ENCODE assay signal across 2 cellular contexts in genomic region chr1:116316373-116316772, GRCh38.
TF ChIP-seq lines count a peak whose summit lies in the region.

No MANE protein-coding gene starts in this region.

TF ChIP-seq in K562, 482 proteins besides CTCF, POLR2A, EP300 and RAD21 (continued from another document and continues in another):
- TF ChIP-seq, protein P1, sequence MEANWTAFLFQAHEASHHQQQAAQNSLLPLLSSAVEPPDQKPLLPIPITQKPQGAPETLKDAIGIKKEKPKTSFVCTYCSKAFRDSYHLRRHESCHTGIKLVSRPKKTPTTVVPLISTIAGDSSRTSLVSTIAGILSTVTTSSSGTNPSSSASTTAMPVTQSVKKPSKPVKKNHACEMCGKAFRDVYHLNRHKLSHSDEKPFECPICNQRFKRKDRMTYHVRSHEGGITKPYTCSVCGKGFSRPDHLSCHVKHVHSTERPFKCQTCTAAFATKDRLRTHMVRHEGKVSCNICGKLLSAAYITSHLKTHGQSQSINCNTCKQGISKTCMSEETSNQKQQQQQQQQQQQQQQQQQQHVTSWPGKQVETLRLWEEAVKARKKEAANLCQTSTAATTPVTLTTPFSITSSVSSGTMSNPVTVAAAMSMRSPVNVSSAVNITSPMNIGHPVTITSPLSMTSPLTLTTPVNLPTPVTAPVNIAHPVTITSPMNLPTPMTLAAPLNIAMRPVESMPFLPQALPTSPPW (CRISPR knock-in tag; IDR thresholded peaks at IDR 0.05) = no peak
- TF ChIP-seq, protein P2, sequence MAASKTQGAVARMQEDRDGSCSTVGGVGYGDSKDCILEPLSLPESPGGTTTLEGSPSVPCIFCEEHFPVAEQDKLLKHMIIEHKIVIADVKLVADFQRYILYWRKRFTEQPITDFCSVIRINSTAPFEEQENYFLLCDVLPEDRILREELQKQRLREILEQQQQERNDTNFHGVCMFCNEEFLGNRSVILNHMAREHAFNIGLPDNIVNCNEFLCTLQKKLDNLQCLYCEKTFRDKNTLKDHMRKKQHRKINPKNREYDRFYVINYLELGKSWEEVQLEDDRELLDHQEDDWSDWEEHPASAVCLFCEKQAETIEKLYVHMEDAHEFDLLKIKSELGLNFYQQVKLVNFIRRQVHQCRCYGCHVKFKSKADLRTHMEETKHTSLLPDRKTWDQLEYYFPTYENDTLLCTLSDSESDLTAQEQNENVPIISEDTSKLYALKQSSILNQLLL (CRISPR knock-in tag; IDR thresholded peaks at IDR 0.05; ENCODE audit: borderline replicate concordance) = no peak
- TF ChIP-seq ZNF583 (CRISPR knock-in tag; IDR thresholded peaks at IDR 0.05) = no peak
- no peak for TF ChIP-seq DPF2 (IDR thresholded peaks at IDR 0.05)
- no peak for TF ChIP-seq CC2D1A (IDR thresholded peaks at IDR 0.05)
- TF ChIP-seq CBX1 (IDR thresholded peaks at IDR 0.05; ENCODE audit: low read depth) = no peak
- no peak for TF ChIP-seq ZSCAN32 (CRISPR knock-in tag; IDR thresholded peaks at IDR 0.05)
- no peak for TF ChIP-seq HMG20A (CRISPR knock-in tag; conservative IDR thresholded peaks at IDR 0.05)
- TF ChIP-seq, protein P3, sequence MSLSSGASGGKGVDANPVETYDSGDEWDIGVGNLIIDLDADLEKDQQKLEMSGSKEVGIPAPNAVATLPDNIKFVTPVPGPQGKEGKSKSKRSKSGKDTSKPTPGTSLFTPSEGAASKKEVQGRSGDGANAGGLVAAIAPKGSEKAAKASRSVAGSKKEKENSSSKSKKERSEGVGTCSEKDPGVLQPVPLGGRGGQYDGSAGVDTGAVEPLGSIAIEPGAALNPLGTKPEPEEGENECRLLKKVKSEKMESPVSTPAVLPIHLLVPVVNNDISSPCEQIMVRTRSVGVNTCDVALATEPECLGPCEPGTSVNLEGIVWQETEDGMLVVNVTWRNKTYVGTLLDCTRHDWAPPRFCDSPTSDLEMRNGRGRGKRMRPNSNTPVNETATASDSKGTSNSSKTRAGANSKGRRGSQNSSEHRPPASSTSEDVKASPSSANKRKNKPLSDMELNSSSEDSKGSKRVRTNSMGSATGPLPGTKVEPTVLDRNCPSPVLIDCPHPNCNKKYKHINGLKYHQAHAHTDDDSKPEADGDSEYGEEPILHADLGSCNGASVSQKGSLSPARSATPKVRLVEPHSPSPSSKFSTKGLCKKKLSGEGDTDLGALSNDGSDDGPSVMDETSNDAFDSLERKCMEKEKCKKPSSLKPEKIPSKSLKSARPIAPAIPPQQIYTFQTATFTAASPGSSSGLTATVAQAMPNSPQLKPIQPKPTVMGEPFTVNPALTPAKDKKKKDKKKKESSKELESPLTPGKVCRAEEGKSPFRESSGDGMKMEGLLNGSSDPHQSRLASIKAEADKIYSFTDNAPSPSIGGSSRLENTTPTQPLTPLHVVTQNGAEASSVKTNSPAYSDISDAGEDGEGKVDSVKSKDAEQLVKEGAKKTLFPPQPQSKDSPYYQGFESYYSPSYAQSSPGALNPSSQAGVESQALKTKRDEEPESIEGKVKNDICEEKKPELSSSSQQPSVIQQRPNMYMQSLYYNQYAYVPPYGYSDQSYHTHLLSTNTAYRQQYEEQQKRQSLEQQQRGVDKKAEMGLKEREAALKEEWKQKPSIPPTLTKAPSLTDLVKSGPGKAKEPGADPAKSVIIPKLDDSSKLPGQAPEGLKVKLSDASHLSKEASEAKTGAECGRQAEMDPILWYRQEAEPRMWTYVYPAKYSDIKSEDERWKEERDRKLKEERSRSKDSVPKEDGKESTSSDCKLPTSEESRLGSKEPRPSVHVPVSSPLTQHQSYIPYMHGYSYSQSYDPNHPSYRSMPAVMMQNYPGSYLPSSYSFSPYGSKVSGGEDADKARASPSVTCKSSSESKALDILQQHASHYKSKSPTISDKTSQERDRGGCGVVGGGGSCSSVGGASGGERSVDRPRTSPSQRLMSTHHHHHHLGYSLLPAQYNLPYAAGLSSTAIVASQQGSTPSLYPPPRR (CRISPR knock-in tag; IDR thresholded peaks at IDR 0.05; ENCODE audit: borderline replicate concordance) = no peak
- no peak for TF ChIP-seq ELF2 (CRISPR knock-in tag; IDR thresholded peaks at IDR 0.05)
- TF ChIP-seq DLX4 (CRISPR knock-in tag; IDR thresholded peaks at IDR 0.05) = no peak
- TF ChIP-seq, protein P4, sequence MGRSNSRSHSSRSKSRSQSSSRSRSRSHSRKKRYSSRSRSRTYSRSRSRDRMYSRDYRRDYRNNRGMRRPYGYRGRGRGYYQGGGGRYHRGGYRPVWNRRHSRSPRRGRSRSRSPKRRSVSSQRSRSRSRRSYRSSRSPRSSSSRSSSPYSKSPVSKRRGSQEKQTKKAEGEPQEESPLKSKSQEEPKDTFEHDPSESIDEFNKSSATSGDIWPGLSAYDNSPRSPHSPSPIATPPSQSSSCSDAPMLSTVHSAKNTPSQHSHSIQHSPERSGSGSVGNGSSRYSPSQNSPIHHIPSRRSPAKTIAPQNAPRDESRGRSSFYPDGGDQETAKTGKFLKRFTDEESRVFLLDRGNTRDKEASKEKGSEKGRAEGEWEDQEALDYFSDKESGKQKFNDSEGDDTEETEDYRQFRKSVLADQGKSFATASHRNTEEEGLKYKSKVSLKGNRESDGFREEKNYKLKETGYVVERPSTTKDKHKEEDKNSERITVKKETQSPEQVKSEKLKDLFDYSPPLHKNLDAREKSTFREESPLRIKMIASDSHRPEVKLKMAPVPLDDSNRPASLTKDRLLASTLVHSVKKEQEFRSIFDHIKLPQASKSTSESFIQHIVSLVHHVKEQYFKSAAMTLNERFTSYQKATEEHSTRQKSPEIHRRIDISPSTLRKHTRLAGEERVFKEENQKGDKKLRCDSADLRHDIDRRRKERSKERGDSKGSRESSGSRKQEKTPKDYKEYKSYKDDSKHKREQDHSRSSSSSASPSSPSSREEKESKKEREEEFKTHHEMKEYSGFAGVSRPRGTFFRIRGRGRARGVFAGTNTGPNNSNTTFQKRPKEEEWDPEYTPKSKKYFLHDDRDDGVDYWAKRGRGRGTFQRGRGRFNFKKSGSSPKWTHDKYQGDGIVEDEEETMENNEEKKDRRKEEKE (IDR thresholded peaks at IDR 0.05; ENCODE audit: borderline replicate concordance in 1 of 2, control insufficient read depth in 1 of 2, low read depth in 2 of 2, low read length in 1 of 2) = no peak
- no peak for TF ChIP-seq STAT5B (CRISPR knock-in tag; IDR thresholded peaks at IDR 0.05)
- no peak for TF ChIP-seq EGR1 (conservative IDR thresholded peaks at IDR 0.05)
- TF ChIP-seq RCOR1 (IDR thresholded peaks at IDR 0.05; ENCODE audit: borderline replicate concordance in 1 of 2, low read depth in 2 of 2, low read length in 2 of 2) = peak; percentile 16 to 94; a peak in 3 of 4 replicates
- TF ChIP-seq ILF3 (IDR thresholded peaks at IDR 0.05; ENCODE audit: borderline replicate concordance) = no peak
- no peak for TF ChIP-seq KDM2B (CRISPR knock-in tag; IDR thresholded peaks at IDR 0.05)
- no peak for TF ChIP-seq RBM15 (IDR thresholded peaks at IDR 0.05; ENCODE audit: insufficient read depth, low read length)

TF ChIP-seq in HepG2, 621 proteins besides CTCF, POLR2A, EP300 and RAD21 (continued from another document and continues in another):
- TF ChIP-seq CEBPB (IDR thresholded peaks at IDR 0.05; ENCODE audit: borderline replicate concordance, low read depth, low read length) = no peak
- TF ChIP-seq FOXK1 (CRISPR knock-in tag; IDR thresholded peaks at IDR 0.05; ENCODE audit: borderline replicate concordance, low read depth) = 0 out of 2 replicates have a peak, but pooled peaks have one; percentile 21
- TF ChIP-seq ARNT (IDR thresholded peaks at IDR 0.05) = no peak
- TF ChIP-seq THAP9 (CRISPR knock-in tag; IDR thresholded peaks at IDR 0.05; ENCODE audit: borderline replicate concordance) = no peak
- no peak for TF ChIP-seq DR1 (CRISPR knock-in tag; IDR thresholded peaks at IDR 0.05)
- no peak for TF ChIP-seq ZNF446 (CRISPR knock-in tag; IDR thresholded peaks at IDR 0.05)
- TF ChIP-seq NR2F1 (CRISPR knock-in tag; IDR thresholded peaks at IDR 0.05) = no peak
- peak; percentile 76 for TF ChIP-seq HDAC1 (CRISPR knock-in tag; IDR thresholded peaks at IDR 0.05)
- no peak for TF ChIP-seq FOXC1 (CRISPR knock-in tag; IDR thresholded peaks at IDR 0.05; ENCODE audit: borderline replicate concordance)
- TF ChIP-seq FOXJ3 (CRISPR knock-in tag; IDR thresholded peaks at IDR 0.05; ENCODE audit: borderline replicate concordance) = 0 out of 2 replicates have a peak, but pooled peaks have one; percentile 27
- TF ChIP-seq ARNTL (CRISPR knock-in tag; IDR thresholded peaks at IDR 0.05) = peak; percentile 51; the same call in 1 of the 2 replicates
- no peak for TF ChIP-seq TCF7 (IDR thresholded peaks at IDR 0.05; ENCODE audit: low read depth)
- no peak for TF ChIP-seq ZNF710 (CRISPR knock-in tag; IDR thresholded peaks at IDR 0.05; ENCODE audit: borderline replicate concordance)
- no peak for TF ChIP-seq TOPORS (CRISPR knock-in tag; IDR thresholded peaks at IDR 0.05)
- peak; percentile 54; the same call in 1 of the 2 replicates for TF ChIP-seq ATF2 (CRISPR knock-in tag; IDR thresholded peaks at IDR 0.05)
- TF ChIP-seq FOXA1 (IDR thresholded peaks at IDR 0.05) = no peak
- TF ChIP-seq FOXA1 (CRISPR knock-in tag; IDR thresholded peaks at IDR 0.05) = no peak
- 0 out of 2 replicates have a peak, but pooled peaks have one; percentile 19 for TF ChIP-seq REPIN1 (CRISPR knock-in tag; IDR thresholded peaks at IDR 0.05; ENCODE audit: borderline replicate concordance, low read depth)
- TF ChIP-seq NR2F2 (IDR thresholded peaks at IDR 0.05; ENCODE audit: borderline replicate concordance, low read depth) = no peak
- 0 out of 2 replicates have a peak, but pooled peaks have one; percentile 76 for TF ChIP-seq ZNF614 (CRISPR knock-in tag; IDR thresholded peaks at IDR 0.05; ENCODE audit: borderline replicate concordance)
- no peak for TF ChIP-seq PAX8 (CRISPR knock-in tag; IDR thresholded peaks at IDR 0.05; ENCODE audit: borderline replicate concordance)
- 0 out of 2 replicates have a peak, but pooled peaks have one; percentile 29 for TF ChIP-seq NFIC (IDR thresholded peaks at IDR 0.05; ENCODE audit: low read length)
- TF ChIP-seq, protein P5, sequence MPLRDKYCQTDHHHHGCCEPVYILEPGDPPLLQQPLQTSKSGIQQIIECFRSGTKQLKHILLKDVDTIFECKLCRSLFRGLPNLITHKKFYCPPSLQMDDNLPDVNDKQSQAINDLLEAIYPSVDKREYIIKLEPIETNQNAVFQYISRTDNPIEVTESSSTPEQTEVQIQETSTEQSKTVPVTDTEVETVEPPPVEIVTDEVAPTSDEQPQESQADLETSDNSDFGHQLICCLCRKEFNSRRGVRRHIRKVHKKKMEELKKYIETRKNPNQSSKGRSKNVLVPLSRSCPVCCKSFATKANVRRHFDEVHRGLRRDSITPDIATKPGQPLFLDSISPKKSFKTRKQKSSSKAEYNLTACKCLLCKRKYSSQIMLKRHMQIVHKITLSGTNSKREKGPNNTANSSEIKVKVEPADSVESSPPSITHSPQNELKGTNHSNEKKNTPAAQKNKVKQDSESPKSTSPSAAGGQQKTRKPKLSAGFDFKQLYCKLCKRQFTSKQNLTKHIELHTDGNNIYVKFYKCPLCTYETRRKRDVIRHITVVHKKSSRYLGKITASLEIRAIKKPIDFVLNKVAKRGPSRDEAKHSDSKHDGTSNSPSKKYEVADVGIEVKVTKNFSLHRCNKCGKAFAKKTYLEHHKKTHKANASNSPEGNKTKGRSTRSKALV (CRISPR knock-in tag; IDR thresholded peaks at IDR 0.05) = no peak
- no peak for TF ChIP-seq BRD4 (CRISPR knock-in tag; IDR thresholded peaks at IDR 0.05)
- TF ChIP-seq ZKSCAN5 (CRISPR knock-in tag; IDR thresholded peaks at IDR 0.05) = no peak
- TF ChIP-seq EEA1 (CRISPR knock-in tag; IDR thresholded peaks at IDR 0.05; ENCODE audit: borderline replicate concordance) = no peak
- TF ChIP-seq ASH2L (IDR thresholded peaks at IDR 0.05; ENCODE audit: insufficient read length, low read depth, low read length) = no peak
- TF ChIP-seq ZNF530 (CRISPR knock-in tag; IDR thresholded peaks at IDR 0.05; ENCODE audit: low read depth) = no peak
